ENCODE assay signal across 24 cellular contexts in genomic region chr1:198340139-198340538, GRCh38.
"Had no signal": no experiment of that assay in that cellular context is flagged by ENCODE, and none has a peak within 500 bp of the region (broad histone marks: within the 10 kb centered on the region; RNA-seq: fewer than 3 reads in every experiment).

No MANE protein-coding gene starts in this region.

- H3K36me3 ChIP-seq: gastrocnemius medialis, neutrophil, thoracic aorta, vagina, WERI-Rb-1 had no signal

- H3K9me3 ChIP-seq: gastrocnemius medialis, neutrophil, thoracic aorta, vagina had no signal

- DNase-seq: activated CD4-positive, alpha-beta T cell treated with anti-CD3 and anti-CD28 coated beads for 48 hours; activated CD4-positive, alpha-beta T cell treated with anti-CD3 and anti-CD28 coated beads, Interleukin-2, amount 50 U/mL, for 48 hours; activated CD8-positive, alpha-beta memory T cell treated with anti-CD3 and anti-CD28 coated beads for 24 hours; activated gamma-delta T cell; activated naive CD8-positive, alpha-beta T cell treated with anti-CD3 and anti-CD28 coated beads, Interleukin-2, amount 50 U/mL, for 24 hours; amygdala; caudate nucleus; cortex of kidney; effector memory CD8-positive, alpha-beta T cell; erythroblast; gastrocnemius medialis; hippocampal formation; left colon; mammary epithelial cell; stimulated activated CD4-positive, alpha-beta T cell treated with anti-CD3 and anti-CD28 coated beads, Interleukin-4, amount 100 ng/mL, for 24 hours; T-helper 9 cell; WERI-Rb-1 had no signal

- H3K4me1 ChIP-seq: gastrocnemius medialis, vagina had no signal

- H3K27ac ChIP-seq: gastrocnemius medialis, neutrophil, skin epidermis, thoracic aorta, vagina, WERI-Rb-1 had no signal

- H3K4me3 ChIP-seq: gastrocnemius medialis, skin epidermis, thoracic aorta, vagina had no signal

- ATAC-seq: activated CD4-positive, CD25-positive, alpha-beta regulatory T cell treated with anti-CD3 and anti-CD28 coated beads, Interleukin-2, amount 50 U/mL, for 24 hours; activated naive CD8-positive, alpha-beta T cell treated with anti-CD3 and anti-CD28 coated beads, Interleukin-2, amount 50 U/mL, for 24 hours; effector memory CD8-positive, alpha-beta T cell; gastrocnemius medialis; left colon; sciatic nerve; stimulated activated effector memory CD8-positive, alpha-beta T cell treated with anti-CD3 and anti-CD28 coated beads, Interleukin-12 subunit alpha, Interleukin-12 subunit beta, amount 100 ng/mL, for 72 hours had no signal

- H3K27me3 ChIP-seq: gastrocnemius medialis, neutrophil, vagina had no signal
